In genomic region chr4:77074961-77075855, GRCh38 we compare ENCODE assay signal across 1 cellular context.
TF ChIP-seq lines count a peak whose summit lies in the region.

No MANE protein-coding gene starts in this region.

TF ChIP-seq in H1, 55 proteins besides CTCF, POLR2A, EP300 and RAD21 (continued from another document):
- no peak for TF ChIP-seq KDM5A (IDR thresholded peaks at IDR 0.05; ENCODE audit: low read length)
- TF ChIP-seq CBX5 (IDR thresholded peaks at IDR 0.05; ENCODE audit: low read depth, low read length), result no peak
- no peak for TF ChIP-seq BCL11A (IDR thresholded peaks at IDR 0.05; ENCODE audit: low read depth in 2 of 2, low read length in 2 of 2)
- TF ChIP-seq RFX5 (IDR thresholded peaks at IDR 0.05; ENCODE audit: borderline replicate concordance, low read depth, low read length), result no peak
- no peak for TF ChIP-seq MAX (IDR thresholded peaks at IDR 0.05)
- 0 out of 2 replicates have a peak, but pooled peaks have one; percentile 13 for TF ChIP-seq TBP (IDR thresholded peaks at IDR 0.05; ENCODE audit: low read depth, low read length)
- peak; percentile 71; the same call in 1 of the 2 replicates for TF ChIP-seq CREB1 (IDR thresholded peaks at IDR 0.05)
- no peak for TF ChIP-seq TCF12 (IDR thresholded peaks at IDR 0.05; ENCODE audit: low read depth, low read length)
- TF ChIP-seq POLR2AphosphoS5 (IDR thresholded peaks at IDR 0.05; ENCODE audit: low read depth, low read length), result no peak; the same call in 1 of the 2 replicates
- TF ChIP-seq HDAC2 (IDR thresholded peaks at IDR 0.05; ENCODE audit: borderline replicate concordance in 1 of 2, low read depth in 2 of 2, low read length in 2 of 2), result no peak
- no peak for TF ChIP-seq BACH1 (IDR thresholded peaks at IDR 0.05; ENCODE audit: low read length)
- no peak for TF ChIP-seq TAF7 (optimal IDR thresholded peaks at IDR 0.05; ENCODE audit: borderline replicate concordance, low read depth, low read length)
- TF ChIP-seq EZH2 (IDR thresholded peaks at IDR 0.05; ENCODE audit: low read depth, low read length, severe bottlenecking), result no peak
- no peak for TF ChIP-seq ZNF274 (IDR thresholded peaks at IDR 0.05; ENCODE audit: borderline replicate concordance, extremely low read depth, low read length)
- TF ChIP-seq JUN (IDR thresholded peaks at IDR 0.05; ENCODE audit: low read depth, low read length), result no peak
- TF ChIP-seq SIX5 (IDR thresholded peaks at IDR 0.05; ENCODE audit: low read depth, low read length), result no peak
- TF ChIP-seq NANOG (IDR thresholded peaks at IDR 0.05; ENCODE audit: insufficient read depth, low read depth, low read length, poor library complexity, severe bottlenecking), result no peak
- TF ChIP-seq CBX8 (IDR thresholded peaks at IDR 0.05; ENCODE audit: borderline replicate concordance, low read depth, low read length), result no peak
- no peak for TF ChIP-seq TAF1 (IDR thresholded peaks at IDR 0.05; ENCODE audit: low read depth, low read length)
- TF ChIP-seq TEAD4 (IDR thresholded peaks at IDR 0.05; ENCODE audit: low read depth, low read length), result no peak
- TF ChIP-seq SRF (IDR thresholded peaks at IDR 0.05; ENCODE audit: low read depth, low read length), result no peak
- peak; percentile 72 for TF ChIP-seq SAP30 (IDR thresholded peaks at IDR 0.05; ENCODE audit: insufficient read depth, insufficient replicate concordance, low read length)
- TF ChIP-seq NRF1 (IDR thresholded peaks at IDR 0.05; ENCODE audit: low read depth, low read length), result no peak
- TF ChIP-seq HDAC6 (IDR thresholded peaks at IDR 0.05; ENCODE audit: low read depth, low read length), result no peak
- TF ChIP-seq RXRA (IDR thresholded peaks at IDR 0.05; ENCODE audit: insufficient read depth, low read depth, low read length), result no peak
- TF ChIP-seq GTF2F1 (IDR thresholded peaks at IDR 0.05; ENCODE audit: borderline replicate concordance, low read depth, low read length), result no peak
- TF ChIP-seq KDM4A (IDR thresholded peaks at IDR 0.05; ENCODE audit: low read depth, low read length, severe bottlenecking), result peak; percentile 5
- no peak for TF ChIP-seq POU5F1 (IDR thresholded peaks at IDR 0.05; ENCODE audit: low read depth, low read length)
- no peak for TF ChIP-seq E2F6 (IDR thresholded peaks at IDR 0.05)
- TF ChIP-seq CHD7 (IDR thresholded peaks at IDR 0.05; ENCODE audit: insufficient replicate concordance, low read length), result no peak
